Comparison of ENCODE assay signal across 16 cellular contexts in the genomic region with DNA sequence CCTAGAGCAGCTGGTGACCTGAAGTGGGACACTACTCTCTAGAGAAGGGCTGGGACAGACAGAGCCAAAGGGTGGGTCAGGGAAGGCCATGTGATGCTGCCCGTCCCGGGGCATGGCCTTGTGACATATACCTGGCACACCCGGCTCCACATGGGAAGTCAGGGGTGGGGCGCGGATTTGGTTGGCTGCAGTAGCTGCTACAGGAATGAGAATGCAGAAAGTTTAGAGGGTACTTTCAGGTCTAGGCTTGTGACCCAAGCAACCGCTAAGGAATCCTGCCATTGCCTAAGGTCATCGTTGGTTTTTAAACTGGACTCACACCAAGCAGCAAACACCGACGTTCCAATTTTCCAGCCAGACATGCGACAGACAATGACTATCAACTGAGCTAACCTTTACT. TPM values are rescaled to one million over a fixed set of nuclear protein-coding genes. Genes with fewer than 3 reads are reported as not detected.
A peak's percentile ranks its signal among the peaks of the same experiment; 100 is the strongest.
DNase-seq lines count a peak whose midpoint lies in the region; ATAC-seq and TF ChIP-seq lines count a peak whose summit lies in the region.
"Had no signal": no experiment of that assay in that cellular context is flagged by ENCODE, and none has a peak within 500 bp of the region (broad histone marks: within the 10 kb centered on the region; RNA-seq: fewer than 3 reads in every experiment).

No MANE protein-coding gene starts in this region.

- H3K4me1 ChIP-seq in DND-41 (ENCODE audit: insufficient read depth, low read length): peaks cover 70% of the 10 kb centered on the region
- H3K4me1 ChIP-seq in gastroesophageal sphincter: no peaks in the 10 kb centered on the region
- no peaks in the 10 kb centered on the region for H3K4me1 ChIP-seq in colonic mucosa

- no peak for TF ChIP-seq CTCF in DND-41 (IDR thresholded peaks at IDR 0.05; ENCODE audit: borderline replicate concordance, extremely low read depth, low read length, poor library complexity, severe bottlenecking)
- TF ChIP-seq CTCF in RWPE1 (conservative IDR thresholded peaks at IDR 0.05; ENCODE audit: low read depth): no peak
- TF ChIP-seq CTCF in gastroesophageal sphincter (IDR thresholded peaks at IDR 0.05): no peak
- no peak for TF ChIP-seq CTCF in colonic mucosa (IDR thresholded peaks at IDR 0.05)

- H2AFZ ChIP-seq in DND-41 (ENCODE audit: low read depth, low read length): no peak overlapping the region

- POLR2A ChIA-PET in RWPE1 (lab: Yijun Ruan, JAX; ENCODE audit: low non-redundant PET): interaction anchor here (0.6 kb wide), 2 partner anchors 64 to 351 kb away, joined by 4 to 9 read pairs; no protein-coding TSS in a partner anchor

- H3K27ac ChIP-seq in DND-41 (ENCODE audit: low read length) (peak overlapping the region; percentile 97), RWPE1 (peak overlapping the region; percentile 84), gastroesophageal sphincter (peak overlapping the region in 3 of 4 donors; percentile 65 to 76 (median 75)), colonic mucosa (no peak overlapping the region)

- no peaks in the 10 kb centered on the region for H4K20me1 ChIP-seq in DND-41 (ENCODE audit: insufficient read depth, low read length)

- TF ChIP-seq POLR2A in gastroesophageal sphincter (IDR thresholded peaks at IDR 0.05): no peak

- H3K4me3 ChIP-seq in DND-41 (ENCODE audit: low read depth in 1 of 2, low read length in 2 of 2) (no peak overlapping the region), gastroesophageal sphincter (no peak overlapping the region), colonic mucosa (no peak overlapping the region)

- TF ChIP-seq EP300 in gastroesophageal sphincter (IDR thresholded peaks at IDR 0.05): no peak

- ATAC-seq in DND-41 (ENCODE audit: insufficient read depth, low read depth) (no peak), gastroesophageal sphincter (no peak), GM21825 (IDR thresholded peaks at IDR 0.05; ENCODE audit: unreplicated experiment) (no peak)
- no peak for ATAC-seq in stimulated activated effector memory CD8-positive, alpha-beta T cell treated with anti-CD3 and anti-CD28 coated beads, Interleukin-12 subunit alpha, Interleukin-12 subunit beta, amount 100 ng/mL, for 72 hours
- ATAC-seq: activated CD4-positive, CD25-positive, alpha-beta regulatory T cell treated with anti-CD3 and anti-CD28 coated beads, Interleukin-2, amount 50 U/mL, for 24 hours; activated T-cell treated with anti-CD3 and anti-CD28 coated beads, Interleukin-2, amount 50 U/mL, for 4 hours; CD8-positive, alpha-beta T cell; Panc1 had no signal

- peak overlapping the region; percentile 61; the same call in 1 of the 2 replicates for H3K4me2 ChIP-seq in DND-41 (ENCODE audit: insufficient read depth, low read length)

- H3K9me3 ChIP-seq in DND-41 (ENCODE audit: insufficient read depth, low read length, severe bottlenecking): no peaks in the 10 kb centered on the region
- H3K9me3 ChIP-seq in gastroesophageal sphincter: no peaks in the 10 kb centered on the region
- no peaks in the 10 kb centered on the region for H3K9me3 ChIP-seq in colonic mucosa

- CTCF ChIA-PET in RWPE1 (lab: Yijun Ruan, JAX): interaction anchor here (1.0 kb wide), 2 partner anchors 30 to 31 kb away, joined by 3 to 4 read pairs; no protein-coding TSS in a partner anchor

- peaks cover 10% of the 10 kb centered on the region for H3K36me3 ChIP-seq in DND-41 (ENCODE audit: insufficient read depth, low read length)
- peaks cover 0 to 46% of the 10 kb centered on the region in 2 donors for H3K36me3 ChIP-seq in gastroesophageal sphincter
- no peaks in the 10 kb centered on the region for H3K36me3 ChIP-seq in colonic mucosa

- H3K27me3 ChIP-seq in DND-41 (ENCODE audit: insufficient read depth, low read length, poor library complexity) (no peaks in the 10 kb centered on the region), gastroesophageal sphincter (no peaks in the 10 kb centered on the region), colonic mucosa (no peaks in the 10 kb centered on the region)

- peaks cover 37% of the 10 kb centered on the region for H3K36me3 Mint-ChIP-seq in stimulated activated effector memory CD8-positive, alpha-beta T cell treated with anti-CD3 and anti-CD28 coated beads, Interleukin-12 subunit alpha, Interleukin-12 subunit beta, amount 100 ng/mL, for 72 hours
- H3K36me3 Mint-ChIP-seq: CD8-positive, alpha-beta T cell had no signal

- H3K4me1 Mint-ChIP-seq in stimulated activated effector memory CD8-positive, alpha-beta T cell treated with anti-CD3 and anti-CD28 coated beads, Interleukin-12 subunit alpha, Interleukin-12 subunit beta, amount 100 ng/mL, for 72 hours: peaks cover 67% of the 10 kb centered on the region

- peak overlapping the region; percentile 45 for H3K9ac ChIP-seq in DND-41 (ENCODE audit: low read depth, low read length)
- no peak overlapping the region for H3K9ac ChIP-seq in colonic mucosa (ENCODE audit: low read depth in 2 of 2, low read length in 2 of 2)

- intact Hi-C loops in colonic mucosa (cut with DNase I): no loop called here

- H3K79me2 ChIP-seq in DND-41 (ENCODE audit: insufficient read depth, low read length): no peaks in the 10 kb centered on the region

- peak overlapping the region; percentile 99 for H3K27ac Mint-ChIP-seq in stimulated activated effector memory CD8-positive, alpha-beta T cell treated with anti-CD3 and anti-CD28 coated beads, Interleukin-12 subunit alpha, Interleukin-12 subunit beta, amount 100 ng/mL, for 72 hours

- H3K4me3 Mint-ChIP-seq in stimulated activated effector memory CD8-positive, alpha-beta T cell treated with anti-CD3 and anti-CD28 coated beads, Interleukin-12 subunit alpha, Interleukin-12 subunit beta, amount 100 ng/mL, for 72 hours: no peak overlapping the region

- DNase-seq in DND-41: no peak
- DNase-seq in RWPE1 (ENCODE audit: low spot score): peak; percentile 38
- no peak for DNase-seq in stimulated activated effector memory CD8-positive, alpha-beta T cell treated with anti-CD3 and anti-CD28 coated beads, Interleukin-12 subunit alpha, Interleukin-12 subunit beta, amount 100 ng/mL, for 72 hours (ENCODE audit: low spot score in 2 of 2)
- DNase-seq in colonic mucosa: no peak
- DNase-seq in middle frontal gyrus (ENCODE audit: extremely low spot score, low spot score): no peak
- DNase-seq: activated T-cell treated with anti-CD3 and anti-CD28 coated beads, Interleukin-2, amount 50 U/mL, for 4 hours; amygdala; CD8-positive, alpha-beta T cell; dermis blood vessel endothelial cell; NCI-H1694; NCI-H510A treated with DMSO at 0.1 percent for 48 hours had no signal

- WGBS in gastroesophageal sphincter (ENCODE audit: low coverage in 1 of 2), 2 donors: 94 to 96% methylated on average over 4 to 6 of the region's 10 CpGs

- no peaks in the 10 kb centered on the region for H3K9me3 Mint-ChIP-seq in stimulated activated effector memory CD8-positive, alpha-beta T cell treated with anti-CD3 and anti-CD28 coated beads, Interleukin-12 subunit alpha, Interleukin-12 subunit beta, amount 100 ng/mL, for 72 hours
- H3K9me3 Mint-ChIP-seq: activated T-cell treated with anti-CD3 and anti-CD28 coated beads, Interleukin-2, amount 50 U/mL, for 4 hours; CD8-positive, alpha-beta T cell; T-helper 1 cell treated with Interleukin-12 subunit alpha and Interleukin-12 subunit beta and Interleukin-4 antibody, amounts not matched to agents 30 μg/mL and 1 μg/mL, for 36 hours had no signal

RNA-seq across cellular contexts. Expression of gene RCBTB2, which starts 25.9 kb away (rescaled TPM):
- total RNA-seq in gastroesophageal sphincter (10 to 100 TPM; 14.9 to 26.1 (median 16.7) TPM), colonic mucosa (1 to 10 TPM; 3.3 to 5.5 TPM)
